In genomic region chr4:14924080-14924916, GRCh38 we compare ENCODE assay signal across 20 cellular contexts.
DNase-seq lines count a peak whose midpoint lies in the region; ATAC-seq, FAIRE-seq and TF ChIP-seq lines count a peak whose summit lies in the region.
"Had no signal": no experiment of that assay in that cellular context is flagged by ENCODE, and none has a peak within 500 bp of the region (broad histone marks: within the 10 kb centered on the region; RNA-seq: fewer than 3 reads in every experiment).

No MANE protein-coding gene starts in this region.

- H3K79me2 ChIP-seq in PC-9 (ENCODE audit: low read depth) = no peaks in the 10 kb centered on the region

- no peak overlapping the region for H3K27ac Mint-ChIP-seq in activated naive CD4-positive, alpha-beta T cell treated with anti-CD3 and anti-CD28 coated beads, Interleukin-2, amount 50 U/mL, for 72 hours
- H3K27ac Mint-ChIP-seq in immature natural killer cell = peak overlapping the region in 1 of 6 donors; percentile 7

- peak overlapping the region; percentile 34; the same call in 1 of the 2 replicates for H3K4me2 ChIP-seq in PC-9

- FAIRE-seq in urothelium cell line (lab: Jason Lieb, UNC) = no peak

- no peaks in the 10 kb centered on the region for H3K9me3 Mint-ChIP-seq in activated naive CD4-positive, alpha-beta T cell treated with anti-CD3 and anti-CD28 coated beads, Interleukin-2, amount 50 U/mL, for 72 hours
- H3K9me3 Mint-ChIP-seq in immature natural killer cell = no peaks in the 10 kb centered on the region

- no peaks in the 10 kb centered on the region for H4K20me1 ChIP-seq in PC-9 (ENCODE audit: insufficient read depth)

- TF ChIP-seq CTCF in PC-9 (conservative IDR thresholded peaks at IDR 0.05) = no peak

- CTCF ChIA-PET in PC-9 (lab: Charles Lee) = no interaction called here

- H3K27me3 ChIP-seq in PC-9 (ENCODE audit: insufficient read depth, low read depth) = no peaks in the 10 kb centered on the region
- H3K27me3 ChIP-seq in aorta (ENCODE audit: control insufficient read depth in 1 of 2, insufficient read depth in 2 of 2, low read length in 1 of 2) = no peaks in the 10 kb centered on the region
- H3K27me3 ChIP-seq: gastrocnemius medialis, upper lobe of left lung had no signal

- WGBS in aorta, 2 donors = 47 to 49% methylated on average over 4 of the region's 4 CpGs

- no peaks in the 10 kb centered on the region for H3K36me3 Mint-ChIP-seq in activated naive CD4-positive, alpha-beta T cell treated with anti-CD3 and anti-CD28 coated beads, Interleukin-2, amount 50 U/mL, for 72 hours
- H3K36me3 Mint-ChIP-seq in immature natural killer cell = no peaks in the 10 kb centered on the region

- DNase-seq in activated naive CD4-positive, alpha-beta T cell treated with anti-CD3 and anti-CD28 coated beads, Interleukin-2, amount 50 U/mL, for 72 hours (ENCODE audit: low spot score in 2 of 2) = no peak
- no peak for DNase-seq in activated naive CD4-positive, alpha-beta T cell treated with anti-CD3 and anti-CD28 coated beads, Interleukin-2, amount 50 U/mL, for 16 hours
- DNase-seq in PC-9 (no peak), immature natural killer cell (peak in 2 of 3 donors; percentile 9 to 28), aorta (no peak), urothelium cell line (ENCODE audit: low spot score) (no peak), EL (no peak)
- DNase-seq: activated CD4-positive, CD25-positive, alpha-beta regulatory T cell; activated CD8-positive, alpha-beta memory T cell treated with anti-CD3 and anti-CD28 coated beads, Interleukin-2, amount 50 U/mL, for 48 hours; gastrocnemius medialis; HCEC 1CT; left ventricle myocardium superior; NCI-H2029 treated with DMSO at 0.1 percent for 48 hours; NCI-H524 treated with DMSO at 0.1 percent for 48 hours; occipital lobe; retina; SIG-M5; upper lobe of left lung had no signal

- H3F3A ChIP-seq in PC-9 (ENCODE audit: insufficient read depth, low read depth) = peaks cover 12% of the 10 kb centered on the region; the same call in 1 of the 2 replicates

- H3K36me3 ChIP-seq in PC-9 (ENCODE audit: low read depth) (no peaks in the 10 kb centered on the region), aorta (ENCODE audit: control insufficient read depth in 1 of 2, insufficient read depth in 2 of 2, low read length in 1 of 2) (no peaks in the 10 kb centered on the region)
- H3K36me3 ChIP-seq: gastrocnemius medialis, upper lobe of left lung had no signal

- H3K4me3 ChIP-seq in PC-9 (no peak overlapping the region), aorta (ENCODE audit: low read length in 2 of 2) (no peak overlapping the region)
- H3K4me3 ChIP-seq: gastrocnemius medialis, upper lobe of left lung had no signal

- POLR2A ChIA-PET in PC-9 (lab: Charles Lee; ENCODE audit: unreplicated experiment) = interaction anchor here (0.6 kb wide), 1 partner anchor 1507 kb away, joined by 4 read pairs; no protein-coding TSS in a partner anchor

- H3K9me2 ChIP-seq in PC-9 (ENCODE audit: insufficient read depth) = no peaks in the 10 kb centered on the region

- no peaks in the 10 kb centered on the region for H3K27me3 Mint-ChIP-seq in immature natural killer cell (ENCODE audit: low read depth in 3 of 3)

- H3K9me3 ChIP-seq in PC-9 (ENCODE audit: insufficient read depth, low read depth) (no peaks in the 10 kb centered on the region), aorta (ENCODE audit: control insufficient read depth, low read length) (no peaks in the 10 kb centered on the region)
- H3K9me3 ChIP-seq: gastrocnemius medialis, upper lobe of left lung had no signal

- peaks cover 18% of the 10 kb centered on the region for H3K4me1 ChIP-seq in PC-9 (replicated peaks; ENCODE audit: insufficient read depth)
- H3K4me1 ChIP-seq in aorta (ENCODE audit: control insufficient read depth in 1 of 2, insufficient read depth in 2 of 2, low read length in 2 of 2) = no peaks in the 10 kb centered on the region
- H3K4me1 ChIP-seq: gastrocnemius medialis, upper lobe of left lung had no signal

- no TSS peak for BruUV-seq in PC-9 (replicated peaks; lab: Mats Ljungman, UMichigan)

- no peak overlapping the region for H2AFZ ChIP-seq in PC-9

- no peaks in the 10 kb centered on the region for H3K4me1 Mint-ChIP-seq in immature natural killer cell

- intact Hi-C loops in PC-9 (cut with micrococcal nuclease; ENCODE audit: unreplicated experiment) = loop anchor here (2.0 kb wide), 2 partner anchors 45 to 79 kb away; partner anchors contain the start of gene CPEB2
- intact Hi-C loops in aorta (cut with DNase I) = loop anchor here in 1 of 2 donors (10.0 kb wide), 2 partner anchors 71 to 89 kb away; no protein-coding TSS in a partner anchor

- H3K27ac ChIP-seq in PC-9 (peak overlapping the region; percentile 75), aorta (ENCODE audit: low read depth in 1 of 2, low read length in 2 of 2) (no peak overlapping the region)
- H3K27ac ChIP-seq: gastrocnemius medialis, HL-60, upper lobe of left lung had no signal

- no peak overlapping the region for H3K4me3 Mint-ChIP-seq in immature natural killer cell

- peak; percentile 53 to 63 for ATAC-seq in activated naive CD4-positive, alpha-beta T cell treated with anti-CD3 and anti-CD28 coated beads, Interleukin-2, amount 50 U/mL, for 72 hours
- ATAC-seq in aorta (ENCODE audit: low FRiP score) (peak; percentile 11), HG02938 (IDR thresholded peaks at IDR 0.05; ENCODE audit: unreplicated experiment) (no peak)
- ATAC-seq: gastrocnemius medialis, left ventricle myocardium superior had no signal

Comparison
In these comparisons a context has a peak if more than half of its experiments do, and no peak if none do; other contexts are left out.
1. DNase-seq: peak in immature natural killer cell (2 of 3); none in activated naive CD4-positive, alpha-beta T cell treated with anti-CD3 and anti-CD28 coated beads, Interleukin-2, amount 50 U/mL, for 72 hours (0 of 2), activated naive CD4-positive, alpha-beta T cell treated with anti-CD3 and anti-CD28 coated beads, Interleukin-2, amount 50 U/mL, for 16 hours (single experiment), PC-9 (0 of 2), aorta (0 of 2), urothelium cell line (single experiment) and EL (single experiment).